In genomic region chr1:229623838-229624237, GRCh38 we compare ENCODE assay signal across 1 cellular context.
TF ChIP-seq lines count a peak whose summit lies in the region.

No MANE protein-coding gene starts in this region.

TF ChIP-seq in GM23338, 12 proteins besides CTCF, POLR2A, EP300 and RAD21:
- no peak for TF ChIP-seq EZH2 (IDR thresholded peaks at IDR 0.05; ENCODE audit: low read depth, unreplicated experiment)
